Comparison of ENCODE assay signal across 3 cellular contexts in genomic region chr7:72106405-72106804, GRCh38.
TF ChIP-seq lines count a peak whose summit lies in the region.

No MANE protein-coding gene starts in this region.

TF ChIP-seq in HepG2, 621 proteins besides CTCF, POLR2A, EP300 and RAD21:
- TF ChIP-seq PCBP2 (optimal IDR thresholded peaks at IDR 0.05; ENCODE audit: low read depth, low read length, poor library complexity, severe bottlenecking), result peak; percentile 63
- TF ChIP-seq ZNF569 (CRISPR knock-in tag; IDR thresholded peaks at IDR 0.05; ENCODE audit: borderline replicate concordance), result no peak
TF ChIP-seq in HepG2: peak in this region for 1.

TF ChIP-seq in HEK293, 187 proteins besides CTCF, POLR2A, EP300 and RAD21:
- TF ChIP-seq ZNF518A (tag by site-specific recombination; conservative IDR thresholded peaks at IDR 0.05; ENCODE audit: low read depth) (no peak), ZNF488 (tag by site-specific recombination; IDR thresholded peaks at IDR 0.05) (no peak), ZNF239 (tag by site-specific recombination; IDR thresholded peaks at IDR 0.05) (no peak), ZNF175 (tag by site-specific recombination; IDR thresholded peaks at IDR 0.05) (no peak), PRDM1 (tag by site-specific recombination; IDR thresholded peaks at IDR 0.05) (peak; percentile 75)

TF ChIP-seq in K562, 482 proteins besides CTCF, POLR2A, EP300 and RAD21:
- peak; percentile 28; the same call in 1 of the 2 replicates for TF ChIP-seq ZNF512 (tag; IDR thresholded peaks at IDR 0.05)
- no peak for TF ChIP-seq NFYB (IDR thresholded peaks at IDR 0.05; ENCODE audit: extremely low read depth, insufficient read length)
